ENCODE assay signal across 17 cellular contexts in genomic region chr2:18871430-18871829, GRCh38.
DNase-seq lines count a peak whose midpoint lies in the region; ATAC-seq and TF ChIP-seq lines count a peak whose summit lies in the region.
"Had no signal": no experiment of that assay in that cellular context is flagged by ENCODE, and none has a peak within 500 bp of the region (broad histone marks: within the 10 kb centered on the region; RNA-seq: fewer than 3 reads in every experiment).

No MANE protein-coding gene starts in this region.

- no peak overlapping the region for H4K5ac ChIP-seq in mesendoderm (ENCODE audit: low read length)

- no peak overlapping the region for H3K4me2 ChIP-seq in mesendoderm (ENCODE audit: low read length)

- no peak for TF ChIP-seq CTCF in epithelial cell of esophagus (IDR thresholded peaks at IDR 0.05; ENCODE audit: insufficient read depth, low read depth, low read length, missing control alignments)

- H3K9ac ChIP-seq in mesendoderm (ENCODE audit: low read length), result no peak overlapping the region

- H3K27me3 Mint-ChIP-seq in activated T-cell treated with anti-CD3 and anti-CD28 coated beads, Interleukin-2, amount 50 U/mL, for 4 hours (ENCODE audit: low read depth), result no peaks in the 10 kb centered on the region
- H3K27me3 Mint-ChIP-seq: CD4-positive, alpha-beta T cell had no signal

- WGBS in mesendoderm (ENCODE audit: extremely low coverage, insufficient coverage, low lambda C conversion rate), result no CpG with 5 or more reads among the region's 2 CpGs

- no peaks in the 10 kb centered on the region for H3K36me3 ChIP-seq in mesendoderm (ENCODE audit: control insufficient read depth, insufficient read depth, low read length)
- H3K36me3 ChIP-seq: BE2C, SJCRH30 had no signal

- H4K8ac ChIP-seq in mesendoderm (ENCODE audit: low read depth, low read length), result no peak overlapping the region

- peaks cover 3% of the 10 kb centered on the region for H3K9me3 Mint-ChIP-seq in activated T-cell treated with anti-CD3 and anti-CD28 coated beads, Interleukin-2, amount 50 U/mL, for 4 hours

- H3K4me3 ChIP-seq in epithelial cell of esophagus (ENCODE audit: low read length) (no peak overlapping the region), mesendoderm (ENCODE audit: low read length) (no peak overlapping the region)
- H3K4me3 ChIP-seq: SJCRH30 had no signal

- H3K27me3 ChIP-seq in mesendoderm (ENCODE audit: insufficient read depth, low read length, poor library complexity), result no peaks in the 10 kb centered on the region
- H3K27me3 ChIP-seq: BE2C had no signal

- no peak overlapping the region for H2AK5ac ChIP-seq in mesendoderm (ENCODE audit: low read length)

- no peak overlapping the region for H3K27ac ChIP-seq in mesendoderm (ENCODE audit: low read depth, low read length)
- H3K27ac ChIP-seq: 22Rv1, HL-60, SJCRH30 had no signal

- peaks cover 3% of the 10 kb centered on the region for H3K36me3 Mint-ChIP-seq in activated T-cell treated with anti-CD3 and anti-CD28 coated beads, Interleukin-2, amount 50 U/mL, for 4 hours (ENCODE audit: insufficient read depth)

- H3K4me1 ChIP-seq in mesendoderm (ENCODE audit: control insufficient read depth, low read depth, low read length), result no peaks in the 10 kb centered on the region
- H3K4me1 ChIP-seq: BE2C, SJCRH30 had no signal

- no peaks in the 10 kb centered on the region for H3K4me1 Mint-ChIP-seq in activated T-cell treated with anti-CD3 and anti-CD28 coated beads, Interleukin-2, amount 50 U/mL, for 4 hours (ENCODE audit: low read depth)

- H2BK5ac ChIP-seq in mesendoderm (ENCODE audit: low read length), result no peak overlapping the region

- H2BK15ac ChIP-seq in mesendoderm (replicated peaks; ENCODE audit: low read depth), result no peak overlapping the region

- no peak overlapping the region for H3K4ac ChIP-seq in mesendoderm (ENCODE audit: low read depth, low read length)

- no peaks in the 10 kb centered on the region for H3K79me2 ChIP-seq in mesendoderm (ENCODE audit: control insufficient read depth, insufficient read depth, low read length)

- peak; percentile 33 for DNase-seq in DMS53 (lab: John Stamatoyannopoulos, UW)
- no peak for DNase-seq in DMS53 treated with DMSO at 0.1 percent for 48 hours (lab: John Stamatoyannopoulos, UW; ENCODE audit: unreplicated experiment)
- peak; percentile 92 for DNase-seq in NCI-H1105 treated with DMSO at 0.1 percent for 48 hours (lab: John Stamatoyannopoulos, UW)
- DNase-seq in NCI-H2196 treated with DMSO at 0.1 percent for 48 hours (lab: John Stamatoyannopoulos, UW; ENCODE audit: unreplicated experiment), result peak; percentile 77
- peak; percentile 72 for DNase-seq in epithelial cell of esophagus (ENCODE audit: low read depth)
- DNase-seq in activated T-cell treated with anti-CD3 and anti-CD28 coated beads, Interleukin-2, amount 50 U/mL, for 4 hours, result no peak
- DNase-seq in effector CD8-positive, alpha-beta T cell (lab: John Stamatoyannopoulos, UW), result no peak
- DNase-seq in mesendoderm, result no peak
- DNase-seq: BE2C; CD4-positive, alpha-beta T cell; DMS79 treated with DMSO at 0.1 percent for 48 hours; NCI-H226; RPMI8226; SJCRH30 had no signal

- H3K56ac ChIP-seq in mesendoderm (ENCODE audit: low read length), result no peak overlapping the region

- no peak overlapping the region for H2BK120ac ChIP-seq in mesendoderm (ENCODE audit: low read depth, low read length)

- H3K18ac ChIP-seq in mesendoderm (ENCODE audit: low read length), result no peak overlapping the region

- no peak overlapping the region for H3K23ac ChIP-seq in mesendoderm (ENCODE audit: low read length)

- ATAC-seq in activated T-cell treated with anti-CD3 and anti-CD28 coated beads, Interleukin-2, amount 50 U/mL, for 4 hours, result no peak
- ATAC-seq: HCT116 had no signal

- no peaks in the 10 kb centered on the region for H3K79me1 ChIP-seq in mesendoderm (ENCODE audit: low read length)

- H3K4me3 Mint-ChIP-seq in activated T-cell treated with anti-CD3 and anti-CD28 coated beads, Interleukin-2, amount 50 U/mL, for 4 hours, result no peak overlapping the region
- H3K4me3 Mint-ChIP-seq: CD4-positive, alpha-beta T cell had no signal

Comparison
In these comparisons a context has a peak if more than half of its experiments do, and no peak if none do; other contexts are left out.
1. DNase-seq: peak in DMS53 (single experiment), NCI-H1105 treated with DMSO at 0.1 percent for 48 hours (single experiment), NCI-H2196 treated with DMSO at 0.1 percent for 48 hours (single experiment) and epithelial cell of esophagus (single experiment); none in DMS53 treated with DMSO at 0.1 percent for 48 hours (single experiment), activated T-cell treated with anti-CD3 and anti-CD28 coated beads, Interleukin-2, amount 50 U/mL, for 4 hours (single experiment), effector CD8-positive, alpha-beta T cell (single experiment) and mesendoderm (single experiment).